ENCODE assay signal across 9 cellular contexts in the genomic region with DNA sequence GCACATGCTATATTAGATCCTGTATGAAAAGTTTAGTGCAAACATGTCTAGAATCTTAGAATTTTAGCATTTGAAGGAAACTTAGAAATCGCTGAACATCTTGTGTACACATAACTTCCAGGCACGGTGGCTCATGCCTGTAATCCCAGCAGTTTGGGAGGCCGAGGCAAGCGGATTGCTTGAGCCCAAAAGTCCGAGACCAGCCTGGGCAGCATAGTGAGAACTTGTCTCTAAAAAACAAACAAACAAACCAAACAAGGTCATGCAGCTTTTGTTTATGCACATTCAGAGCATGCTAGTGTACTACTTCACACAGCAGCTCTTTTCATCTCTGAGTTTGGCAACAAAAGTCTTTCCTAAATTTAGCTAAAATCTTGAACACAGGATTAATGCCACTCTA. TPM values are rescaled to one million over a fixed set of nuclear protein-coding genes. Genes with fewer than 3 reads are reported as not detected.
"Had no signal": no experiment of that assay in that cellular context is flagged by ENCODE, and none has a peak within 500 bp of the region (broad histone marks: within the 10 kb centered on the region; RNA-seq: fewer than 3 reads in every experiment).

No MANE protein-coding gene starts in this region.

- H3K36me3 ChIP-seq: HAP-1 had no signal

- H3K4me1 ChIP-seq: HAP-1 had no signal

- ATAC-seq: GM23338, HCT116 had no signal

- H3K27ac ChIP-seq: GM23248 had no signal

- H3K9me3 ChIP-seq: HAP-1 had no signal

- H3K4me3 ChIP-seq: GM23248, GM23338, HAP-1 had no signal

- DNase-seq: GM23248, GOT3, H7, H9, HCEC 1CT, HFFc6 had no signal

RNA-seq across cellular contexts. Expression of a gene that starts 32.2 kb away (rescaled TPM):
- total RNA-seq: GM23248, HFFc6 had no signal
- polyA plus RNA-seq: GM23248 had no signal
